In genomic region chr7:1668486-1668931, GRCh38 we compare ENCODE assay signal across 9 cellular contexts. TPM values are rescaled to one million over a fixed set of nuclear protein-coding genes. Genes with fewer than 3 reads are reported as not detected.
A peak's percentile ranks its signal among the peaks of the same experiment; 100 is the strongest.
DNase-seq lines count a peak whose midpoint lies in the region; ATAC-seq and TF ChIP-seq lines count a peak whose summit lies in the region.
"Had no signal": no experiment of that assay in that cellular context is flagged by ENCODE, and none has a peak within 500 bp of the region (broad histone marks: within the 10 kb centered on the region; RNA-seq: fewer than 3 reads in every experiment).

No MANE protein-coding gene starts in this region.

- DNase-seq in DMS 273 (lab: John Stamatoyannopoulos, UW; ENCODE audit: unreplicated experiment) = peak; percentile 64
- no peak for DNase-seq in DMS 273 treated with DMSO at 0.1 percent for 48 hours (lab: John Stamatoyannopoulos, UW)
- DNase-seq in SK-N-DZ (ENCODE audit: low spot score) = peak; percentile 52
- DNase-seq in sciatic nerve (ENCODE audit: low spot score) = peak; percentile 54
- DNase-seq in T1000 (lab: John Stamatoyannopoulos, UW) = no peak
- no peak for DNase-seq in NOMO-1 treated with DMSO at 0.1 percent for 48 hours (lab: John Stamatoyannopoulos, UW; ENCODE audit: unreplicated experiment)
- DNase-seq in erythroblast (lab: John Stamatoyannopoulos, UW) = no peak

- H3K36me3 ChIP-seq in iPS-15b (ENCODE audit: control insufficient read depth, insufficient read depth, low read length) = no peaks in the 10 kb centered on the region
- H3K36me3 ChIP-seq: HAP-1 had no signal

- peaks cover 2% of the 10 kb centered on the region for H3K4me1 ChIP-seq in iPS-15b (ENCODE audit: control insufficient read depth, insufficient read depth, low read length)
- H3K4me1 ChIP-seq: HAP-1 had no signal

- TF ChIP-seq POLR2A in erythroblast (IDR thresholded peaks at IDR 0.05; ENCODE audit: low read length) = no peak

- intact Hi-C loops in sciatic nerve (cut with DNase I) = no loop called here

- peaks cover 42% of the 10 kb centered on the region for H3K27me3 ChIP-seq in iPS-15b (ENCODE audit: control insufficient read depth, insufficient read depth, low read length)

- ATAC-seq in sciatic nerve = no peak

- no peak overlapping the region for H3K9ac ChIP-seq in iPS-15b (ENCODE audit: low read depth, low read length)

- H3K4me3 ChIP-seq in iPS-15b (ENCODE audit: low read depth, low read length) = peak overlapping the region; percentile 22
- H3K4me3 ChIP-seq: HAP-1 had no signal

- H3K9me3 ChIP-seq in iPS-15b (ENCODE audit: control insufficient read depth, insufficient read depth, low read length) = no peaks in the 10 kb centered on the region
- H3K9me3 ChIP-seq: HAP-1 had no signal

RNA-seq across cellular contexts. Expression of gene ELFN1, which starts 1.6 kb away (rescaled TPM):
- polyA plus RNA-seq in SK-N-DZ (2014; cell fraction: cytosol; rRNA removed) = 19.1 and 20.7 TPM in 2 replicates
- 13.3 and 17.1 TPM in 2 replicates for polyA plus RNA-seq in SK-N-DZ (2014; cell fraction: nucleus; rRNA removed)
- total RNA-seq in sciatic nerve = 2.4 TPM

Comparison
In these comparisons a context has a peak if more than half of its experiments do, and no peak if none do; other contexts are left out.
1. DNase-seq: peak in DMS 273 (single experiment), SK-N-DZ (single experiment) and sciatic nerve (single experiment); none in DMS 273 treated with DMSO at 0.1 percent for 48 hours (single experiment), T1000 (single experiment), NOMO-1 treated with DMSO at 0.1 percent for 48 hours (single experiment) and erythroblast (0 of 2).